1 cellular context compared by ENCODE assay signal in the genomic region with DNA sequence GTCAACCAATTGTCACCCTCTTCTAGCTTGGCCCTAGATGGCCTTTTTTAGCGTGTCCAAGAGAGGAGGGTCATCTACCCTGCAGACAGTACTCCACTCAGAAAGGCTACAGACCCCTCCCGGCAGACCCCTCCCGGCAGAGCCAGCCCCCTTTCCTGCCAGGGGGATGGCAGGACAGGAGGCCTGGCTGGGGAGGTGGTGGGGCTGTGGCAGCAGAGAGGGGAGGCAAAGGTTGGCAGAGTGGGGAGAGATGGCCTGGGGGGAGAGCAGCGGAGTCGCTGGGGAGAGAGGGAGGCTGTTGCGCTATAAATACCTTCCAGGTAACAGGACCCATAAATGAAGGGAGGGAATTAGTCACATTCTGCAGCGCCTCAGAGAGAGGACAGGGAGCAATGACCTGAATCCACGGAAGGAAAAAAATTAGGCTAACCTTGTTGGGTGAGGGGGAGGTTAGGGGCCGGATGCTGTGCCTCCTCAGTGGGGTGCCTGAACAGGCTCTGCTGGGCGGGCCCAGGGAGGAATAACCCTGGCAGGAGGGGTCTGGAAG.
TF ChIP-seq lines count a peak whose summit lies in the region.

No MANE protein-coding gene starts in this region.

TF ChIP-seq in HEK293, 187 proteins besides CTCF, POLR2A, EP300 and RAD21 (continued from another document):
- TF ChIP-seq ZIC2 (tag by site-specific recombination; IDR thresholded peaks at IDR 0.05), result peak; percentile 26; the same call in 1 of the 2 replicates
- TF ChIP-seq ZNF398 (tag by site-specific recombination; IDR thresholded peaks at IDR 0.05), result peak; percentile 61
- TF ChIP-seq SP7 (tag by site-specific recombination; IDR thresholded peaks at IDR 0.05), result 0 out of 2 replicates have a peak, but pooled peaks have one; percentile 21
- TF ChIP-seq ZNF626 (tag by site-specific recombination; IDR thresholded peaks at IDR 0.05), result no peak
- TF ChIP-seq ZBTB20 (tag by site-specific recombination; IDR thresholded peaks at IDR 0.05), result no peak
- no peak for TF ChIP-seq ZNF112 (tag by site-specific recombination; IDR thresholded peaks at IDR 0.05)
- no peak for TF ChIP-seq ZNF585B (tag by site-specific recombination; IDR thresholded peaks at IDR 0.05)
- no peak for TF ChIP-seq ZNF701 (tag by site-specific recombination; IDR thresholded peaks at IDR 0.05)
- TF ChIP-seq ZBTB17 (tag by site-specific recombination; IDR thresholded peaks at IDR 0.05), result no peak
- peak; percentile 20; the same call in 1 of the 2 replicates for TF ChIP-seq ZBTB48 (tag by site-specific recombination; IDR thresholded peaks at IDR 0.05)
- TF ChIP-seq ZXDB (tag by site-specific recombination; IDR thresholded peaks at IDR 0.05), result no peak
- TF ChIP-seq, protein P1, sequence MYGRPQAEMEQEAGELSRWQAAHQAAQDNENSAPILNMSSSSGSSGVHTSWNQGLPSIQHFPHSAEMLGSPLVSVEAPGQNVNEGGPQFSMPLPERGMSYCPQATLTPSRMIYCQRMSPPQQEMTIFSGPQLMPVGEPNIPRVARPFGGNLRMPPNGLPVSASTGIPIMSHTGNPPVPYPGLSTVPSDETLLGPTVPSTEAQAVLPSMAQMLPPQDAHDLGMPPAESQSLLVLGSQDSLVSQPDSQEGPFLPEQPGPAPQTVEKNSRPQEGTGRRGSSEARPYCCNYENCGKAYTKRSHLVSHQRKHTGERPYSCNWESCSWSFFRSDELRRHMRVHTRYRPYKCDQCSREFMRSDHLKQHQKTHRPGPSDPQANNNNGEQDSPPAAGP (tag by site-specific recombination; IDR thresholded peaks at IDR 0.05), result no peak
- TF ChIP-seq, protein P2, sequence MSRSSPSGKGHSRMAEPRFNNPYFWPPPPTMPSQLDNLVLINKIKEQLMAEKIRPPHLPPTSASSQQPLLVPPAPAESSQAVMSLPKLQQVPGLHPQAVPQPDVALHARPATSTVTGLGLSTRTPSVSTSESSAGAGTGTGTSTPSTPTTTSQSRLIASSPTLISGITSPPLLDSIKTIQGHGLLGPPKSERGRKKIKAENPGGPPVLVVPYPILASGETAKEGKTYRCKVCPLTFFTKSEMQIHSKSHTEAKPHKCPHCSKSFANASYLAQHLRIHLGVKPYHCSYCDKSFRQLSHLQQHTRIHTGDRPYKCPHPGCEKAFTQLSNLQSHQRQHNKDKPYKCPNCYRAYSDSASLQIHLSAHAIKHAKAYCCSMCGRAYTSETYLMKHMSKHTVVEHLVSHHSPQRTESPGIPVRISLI (tag by site-specific recombination; IDR thresholded peaks at IDR 0.05), result no peak
- TF ChIP-seq WT1 (tag by site-specific recombination; IDR thresholded peaks at IDR 0.05), result peak; percentile 94
- TF ChIP-seq TRIM28 (IDR thresholded peaks at IDR 0.05; ENCODE audit: borderline replicate concordance, low read length), result no peak
- no peak for TF ChIP-seq ZNF121 (tag by site-specific recombination; IDR thresholded peaks at IDR 0.05)
- no peak for TF ChIP-seq FEZF1 (tag by site-specific recombination; IDR thresholded peaks at IDR 0.05)
- TF ChIP-seq GLIS2 (tag by site-specific recombination; IDR thresholded peaks at IDR 0.05), result peak; percentile 31; the same call in 1 of the 2 replicates
- TF ChIP-seq, protein P3, sequence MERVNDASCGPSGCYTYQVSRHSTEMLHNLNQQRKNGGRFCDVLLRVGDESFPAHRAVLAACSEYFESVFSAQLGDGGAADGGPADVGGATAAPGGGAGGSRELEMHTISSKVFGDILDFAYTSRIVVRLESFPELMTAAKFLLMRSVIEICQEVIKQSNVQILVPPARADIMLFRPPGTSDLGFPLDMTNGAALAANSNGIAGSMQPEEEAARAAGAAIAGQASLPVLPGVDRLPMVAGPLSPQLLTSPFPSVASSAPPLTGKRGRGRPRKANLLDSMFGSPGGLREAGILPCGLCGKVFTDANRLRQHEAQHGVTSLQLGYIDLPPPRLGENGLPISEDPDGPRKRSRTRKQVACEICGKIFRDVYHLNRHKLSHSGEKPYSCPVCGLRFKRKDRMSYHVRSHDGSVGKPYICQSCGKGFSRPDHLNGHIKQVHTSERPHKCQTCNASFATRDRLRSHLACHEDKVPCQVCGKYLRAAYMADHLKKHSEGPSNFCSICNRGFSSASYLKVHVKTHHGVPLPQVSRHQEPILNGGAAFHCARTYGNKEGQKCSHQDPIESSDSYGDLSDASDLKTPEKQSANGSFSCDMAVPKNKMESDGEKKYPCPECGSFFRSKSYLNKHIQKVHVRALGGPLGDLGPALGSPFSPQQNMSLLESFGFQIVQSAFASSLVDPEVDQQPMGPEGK (tag by site-specific recombination; IDR thresholded peaks at IDR 0.05), result no peak; the same call in 1 of the 2 replicates
- TF ChIP-seq ZBTB26 (tag by site-specific recombination; optimal IDR thresholded peaks at IDR 0.05), result no peak
